ENCODE assay signal across 1 cellular context in the genomic region with DNA sequence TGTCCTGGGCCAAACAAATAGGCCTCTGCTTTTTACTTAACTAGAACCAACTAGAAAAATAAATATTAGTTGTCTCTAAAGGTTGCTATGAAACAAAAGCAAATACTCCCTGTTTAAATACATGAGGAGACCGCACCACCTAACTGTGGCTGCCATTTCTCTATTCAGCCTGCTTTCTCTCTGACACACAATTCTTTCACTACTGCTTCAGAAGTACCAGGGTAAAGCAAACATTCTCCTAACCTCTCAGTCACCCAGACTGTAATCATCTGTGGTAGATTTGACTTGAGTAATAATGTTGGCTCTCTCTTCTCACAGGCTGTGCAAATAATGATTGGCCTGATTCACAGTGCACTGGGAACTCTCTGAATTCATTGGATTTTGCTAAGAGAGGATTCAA.
TF ChIP-seq lines count a peak whose summit lies in the region.

No MANE protein-coding gene starts in this region.

TF ChIP-seq in H1, 55 proteins besides CTCF, POLR2A, EP300 and RAD21 (continued from another document):
- no peak for TF ChIP-seq CEBPB (IDR thresholded peaks at IDR 0.05; ENCODE audit: low read depth, low read length)
- no peak for TF ChIP-seq CREB1 (IDR thresholded peaks at IDR 0.05)
- TF ChIP-seq ATF3 (IDR thresholded peaks at IDR 0.05; ENCODE audit: insufficient read depth, low read depth, low read length) = no peak
